In the genomic region with DNA sequence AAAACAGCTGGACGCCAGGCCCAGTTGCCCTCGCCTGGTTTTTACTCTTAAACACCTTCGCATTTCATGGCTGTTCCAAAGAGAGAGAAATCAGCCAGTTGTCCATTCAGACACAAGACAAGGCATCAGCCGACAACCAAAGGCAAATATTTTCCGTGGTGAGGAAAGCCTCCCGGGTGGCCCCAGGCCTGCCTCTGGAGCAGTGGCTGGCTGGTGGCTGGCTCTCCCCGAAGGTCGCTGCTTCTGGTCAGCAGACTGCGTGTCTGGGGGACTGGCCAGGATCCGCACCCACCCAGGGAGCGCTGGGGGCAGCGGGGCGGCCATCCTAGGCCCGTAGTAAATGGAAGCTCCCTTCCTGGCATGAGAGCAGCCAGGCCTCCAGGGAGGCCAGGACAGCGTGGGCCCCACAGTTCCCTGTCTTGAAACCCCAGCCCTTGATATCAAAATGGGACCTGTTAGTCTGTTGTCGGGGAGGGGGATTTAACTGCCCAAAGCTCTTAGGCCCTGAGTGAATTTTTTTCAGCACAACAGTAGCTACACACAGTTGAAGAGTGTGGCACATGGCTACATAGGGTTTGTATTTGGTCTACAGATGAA, we compare ENCODE assay signal across 13 cellular contexts. TPM values are rescaled to one million over a fixed set of nuclear protein-coding genes. Genes with fewer than 3 reads are reported as not detected.
A peak's percentile ranks its signal among the peaks of the same experiment; 100 is the strongest.
DNase-seq lines count a peak whose midpoint lies in the region; ATAC-seq and TF ChIP-seq lines count a peak whose summit lies in the region.
"Had no signal": no experiment of that assay in that cellular context is flagged by ENCODE, and none has a peak within 500 bp of the region (broad histone marks: within the 10 kb centered on the region; RNA-seq: fewer than 3 reads in every experiment).

No MANE protein-coding gene starts in this region.

- H2AFZ ChIP-seq in GM23338 (no peak overlapping the region), mesenchymal stem cell (ENCODE audit: low read depth, low read length) (no peak overlapping the region)

- no peaks in the 10 kb centered on the region for H3K79me2 ChIP-seq in GM23338 (replicated peaks; ENCODE audit: insufficient read depth)

- H3F3A ChIP-seq in GM23338 (replicated peaks; ENCODE audit: low read depth): peaks cover 14% of the 10 kb centered on the region; the same call in 1 of the 2 replicates

- H3K4me1 ChIP-seq in GM23338 (ENCODE audit: insufficient read depth) (peaks cover 25% of the 10 kb centered on the region), mesenchymal stem cell (ENCODE audit: control insufficient read depth, insufficient read depth, low read depth, low read length) (peaks cover 38% of the 10 kb centered on the region), spleen (peaks cover 18 to 79% (median 52%) of the 10 kb centered on the region in 6 donors)

- DNase-seq in GM23338 (ENCODE audit: low spot score) (no peak), coronary artery (ENCODE audit: low spot score) (no peak), mesenchymal stem cell (peak; percentile 62), spleen (no peak), erythroblast (lab: John Stamatoyannopoulos, UW) (no peak), NCI-H2227 treated with DMSO at 0.1 percent for 48 hours (lab: John Stamatoyannopoulos, UW) (no peak), NCI-H524 (lab: John Stamatoyannopoulos, UW) (no peak)
- no peak for DNase-seq in activated CD4-positive, alpha-beta T cell treated with anti-CD3 and anti-CD28 coated beads for 1 hour
- DNase-seq: activated naive CD4-positive, alpha-beta T cell treated with anti-CD3 and anti-CD28 coated beads for 36 hours; NCI-H1694 treated with DMSO at 0.1 percent for 48 hours had no signal

- H3K9me3 Mint-ChIP-seq in GM23338: no peaks in the 10 kb centered on the region; the same call in 2 of the 3 replicates
- H3K9me3 Mint-ChIP-seq: activated naive CD4-positive, alpha-beta T cell treated with anti-CD3 and anti-CD28 coated beads for 36 hours had no signal

- no peak for ATAC-seq in GM23338
- ATAC-seq: GM12878, HCT116 had no signal

- H3K14ac ChIP-seq in mesenchymal stem cell (ENCODE audit: low read length in 2 of 2): no peak overlapping the region

- no peak overlapping the region for H3K9ac ChIP-seq in mesenchymal stem cell (ENCODE audit: low read length)

- no peak overlapping the region for H4K8ac ChIP-seq in mesenchymal stem cell (ENCODE audit: low read length)

- H2BK12ac ChIP-seq in mesenchymal stem cell (ENCODE audit: low read length in 2 of 2): no peak overlapping the region

- intact Hi-C loops in spleen (cut with DNase I; ENCODE audit: low total_unique reads): no loop called here

- H3K79me1 ChIP-seq in mesenchymal stem cell (replicated peaks; ENCODE audit: low read length, poor library complexity, severe bottlenecking): peaks cover 33% of the 10 kb centered on the region

- no peaks in the 10 kb centered on the region for H3K36me3 Mint-ChIP-seq in GM23338 (ENCODE audit: low read depth)

- H3K9me3 ChIP-seq in mesenchymal stem cell (ENCODE audit: control insufficient read depth, low read length) (no peaks in the 10 kb centered on the region), spleen (no peaks in the 10 kb centered on the region)
- H3K9me3 ChIP-seq: thoracic aorta had no signal

- H3K27ac ChIP-seq in GM23338 (ENCODE audit: low read depth) (no peak overlapping the region), coronary artery (peak overlapping the region; percentile 2 to 70), mesenchymal stem cell (ENCODE audit: low read length, poor library complexity, severe bottlenecking) (no peak overlapping the region), spleen (peak overlapping the region in 6 of 8 donors; percentile 46 to 71 (median 52))

- H4K20me1 ChIP-seq in GM23338 (replicated peaks; ENCODE audit: insufficient read depth): no peaks in the 10 kb centered on the region

- H3K4me2 ChIP-seq in GM23338: peak overlapping the region; percentile 21; the same call in 1 of the 2 replicates
- H3K4me2 ChIP-seq in mesenchymal stem cell (ENCODE audit: low read length, poor library complexity, severe bottlenecking): no peak overlapping the region

- 68% methylated on average over 16 of the region's 16 CpGs for WGBS in mesenchymal stem cell
- WGBS in spleen, 5 donors: 75 to 88% (median 79%) methylated on average over 5 to 16 of the region's 16 CpGs

- no peak overlapping the region for H2AK5ac ChIP-seq in mesenchymal stem cell (ENCODE audit: low read length, severe bottlenecking)

- no peak overlapping the region for H2BK15ac ChIP-seq in mesenchymal stem cell (ENCODE audit: low read depth, poor library complexity, severe bottlenecking)

- H3K4me3 Mint-ChIP-seq in GM23338: no peak overlapping the region
- H3K4me3 Mint-ChIP-seq: activated naive CD4-positive, alpha-beta T cell treated with anti-CD3 and anti-CD28 coated beads for 36 hours had no signal

- H3K27me3 ChIP-seq in GM23338 (ENCODE audit: insufficient read depth): peaks cover 33% of the 10 kb centered on the region
- peaks cover 0 to under 1% of the 10 kb centered on the region in 2 experiments for H3K27me3 ChIP-seq in mesenchymal stem cell (ENCODE audit: control insufficient read depth in 1 of 2, insufficient read depth in 1 of 2, low read length in 2 of 2)
- peaks cover 0 to 35% (median 21%) of the 10 kb centered on the region in 7 donors for H3K27me3 ChIP-seq in spleen (replicated peaks in 1 of 7)

- peak overlapping the region in 1 of 2 experiments; percentile 34 for H3K18ac ChIP-seq in mesenchymal stem cell (ENCODE audit: low read depth in 1 of 2, low read length in 2 of 2)

- H3K4ac ChIP-seq in mesenchymal stem cell (ENCODE audit: low read depth in 1 of 2, low read length in 2 of 2): peak overlapping the region in 1 of 2 experiments; percentile 29

- no peak for TF ChIP-seq CTCF in GM23338 (conservative IDR thresholded peaks at IDR 0.05; ENCODE audit: low read depth in 2 of 2)
- no peak for TF ChIP-seq CTCF in coronary artery (IDR thresholded peaks at IDR 0.05)
- TF ChIP-seq CTCF in spleen (IDR thresholded peaks at IDR 0.05 in 8 of 11, conservative IDR thresholded peaks at IDR 0.05 in 3 of 11): no peak

- peaks cover 26% of the 10 kb centered on the region for H3K27me3 Mint-ChIP-seq in GM23338 (ENCODE audit: insufficient read depth, low read depth, poor library complexity)

- H2BK5ac ChIP-seq in mesenchymal stem cell (ENCODE audit: low read depth, low read length, poor library complexity, severe bottlenecking): no peak overlapping the region

- H3K4me3 ChIP-seq in GM23338 (no peak overlapping the region), coronary artery (no peak overlapping the region), mesenchymal stem cell (ENCODE audit: insufficient read depth in 1 of 2, low read depth in 1 of 2, low read length in 2 of 2) (no peak overlapping the region), spleen (no peak overlapping the region)
- H3K4me3 ChIP-seq: GM12878, thoracic aorta had no signal

- H3K4me1 Mint-ChIP-seq in GM23338: peaks cover 18% of the 10 kb centered on the region

- H3K9me2 ChIP-seq in GM23338 (ENCODE audit: insufficient read depth): no peaks in the 10 kb centered on the region

- H3K27ac Mint-ChIP-seq in GM23338: no peak overlapping the region
- H3K27ac Mint-ChIP-seq: activated naive CD4-positive, alpha-beta T cell treated with anti-CD3 and anti-CD28 coated beads for 36 hours had no signal

- H4K91ac ChIP-seq in mesenchymal stem cell (ENCODE audit: low read length): peak overlapping the region; percentile 74

- no peak for TF ChIP-seq POLR2A in spleen (IDR thresholded peaks at IDR 0.05)
- TF ChIP-seq POLR2A in erythroblast (IDR thresholded peaks at IDR 0.05; ENCODE audit: low read length): no peak

- H3K36me3 ChIP-seq in GM23338 (ENCODE audit: insufficient read depth): no peaks in the 10 kb centered on the region
- H3K36me3 ChIP-seq in mesenchymal stem cell (ENCODE audit: control insufficient read depth in 1 of 2, insufficient read depth in 2 of 2, low read depth in 1 of 2, low read length in 2 of 2): peaks cover 0 to 10% of the 10 kb centered on the region in 2 experiments
- H3K36me3 ChIP-seq in spleen: no peaks in the 10 kb centered on the region
- H3K36me3 ChIP-seq: thoracic aorta had no signal

- no peak overlapping the region for H3K23ac ChIP-seq in mesenchymal stem cell (ENCODE audit: low read length in 2 of 2)

- H2BK120ac ChIP-seq in mesenchymal stem cell (ENCODE audit: low read depth, low read length): no peak overlapping the region

TF ChIP-seq in GM23338, 12 proteins besides CTCF, POLR2A, EP300 and RAD21 (continues in another document):
- TF ChIP-seq JUNB (IDR thresholded peaks at IDR 0.05; ENCODE audit: unreplicated experiment) (no peak), EZH2 (IDR thresholded peaks at IDR 0.05; ENCODE audit: low read depth, unreplicated experiment) (no peak), ZNF114 (CRISPR knock-in tag; IDR thresholded peaks at IDR 0.05) (no peak), NANOG (IDR thresholded peaks at IDR 0.05; ENCODE audit: borderline replicate concordance) (no peak), ZNF331 (CRISPR knock-in tag; IDR thresholded peaks at IDR 0.05; ENCODE audit: low read depth) (no peak)
- TF ChIP-seq, protein P1, sequence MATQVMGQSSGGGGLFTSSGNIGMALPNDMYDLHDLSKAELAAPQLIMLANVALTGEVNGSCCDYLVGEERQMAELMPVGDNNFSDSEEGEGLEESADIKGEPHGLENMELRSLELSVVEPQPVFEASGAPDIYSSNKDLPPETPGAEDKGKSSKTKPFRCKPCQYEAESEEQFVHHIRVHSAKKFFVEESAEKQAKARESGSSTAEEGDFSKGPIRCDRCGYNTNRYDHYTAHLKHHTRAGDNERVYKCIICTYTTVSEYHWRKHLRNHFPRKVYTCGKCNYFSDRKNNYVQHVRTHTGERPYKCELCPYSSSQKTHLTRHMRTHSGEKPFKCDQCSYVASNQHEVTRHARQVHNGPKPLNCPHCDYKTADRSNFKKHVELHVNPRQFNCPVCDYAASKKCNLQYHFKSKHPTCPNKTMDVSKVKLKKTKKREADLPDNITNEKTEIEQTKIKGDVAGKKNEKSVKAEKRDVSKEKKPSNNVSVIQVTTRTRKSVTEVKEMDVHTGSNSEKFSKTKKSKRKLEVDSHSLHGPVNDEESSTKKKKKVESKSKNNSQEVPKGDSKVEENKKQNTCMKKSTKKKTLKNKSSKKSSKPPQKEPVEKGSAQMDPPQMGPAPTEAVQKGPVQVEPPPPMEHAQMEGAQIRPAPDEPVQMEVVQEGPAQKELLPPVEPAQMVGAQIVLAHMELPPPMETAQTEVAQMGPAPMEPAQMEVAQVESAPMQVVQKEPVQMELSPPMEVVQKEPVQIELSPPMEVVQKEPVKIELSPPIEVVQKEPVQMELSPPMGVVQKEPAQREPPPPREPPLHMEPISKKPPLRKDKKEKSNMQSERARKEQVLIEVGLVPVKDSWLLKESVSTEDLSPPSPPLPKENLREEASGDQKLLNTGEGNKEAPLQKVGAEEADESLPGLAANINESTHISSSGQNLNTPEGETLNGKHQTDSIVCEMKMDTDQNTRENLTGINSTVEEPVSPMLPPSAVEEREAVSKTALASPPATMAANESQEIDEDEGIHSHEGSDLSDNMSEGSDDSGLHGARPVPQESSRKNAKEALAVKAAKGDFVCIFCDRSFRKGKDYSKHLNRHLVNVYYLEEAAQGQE (IDR thresholded peaks at IDR 0.05; ENCODE audit: unreplicated experiment): no peak

RNA-seq across cellular contexts. Expression of a gene that starts 57.7 kb away (rescaled TPM):
- 77.7 and 85.3 TPM in 2 replicates for total RNA-seq in GM23338 (2014; rRNA removed; shearing (Covaris generic))
- polyA plus RNA-seq in GM23338 (2016; fragmentation: Nextera tagmentation; extraction: Ambion mirVana): 39.6 and 43.7 TPM in 2 replicates
- 89.9 TPM for polyA plus RNA-seq in mesenchymal stem cell (2013, experiment 1 of 2)
- 89.1 TPM for polyA plus RNA-seq in mesenchymal stem cell (2013, experiment 2 of 2)
- total RNA-seq in spleen: 10 to 100 TPM; 35.4 to 74.8 (median 56.7) TPM
- polyA plus RNA-seq in spleen: 10 to 100 TPM; 25.0 to 38.2 (median 33.7) TPM

Comparison
In these comparisons a context has a peak if more than half of its experiments do, and no peak if none do; other contexts are left out.
1. H3K27ac ChIP-seq: peak in coronary artery (2 of 2) and spleen (6 of 8); none in GM23338 (single experiment) and mesenchymal stem cell (single experiment).